In the genomic region with DNA sequence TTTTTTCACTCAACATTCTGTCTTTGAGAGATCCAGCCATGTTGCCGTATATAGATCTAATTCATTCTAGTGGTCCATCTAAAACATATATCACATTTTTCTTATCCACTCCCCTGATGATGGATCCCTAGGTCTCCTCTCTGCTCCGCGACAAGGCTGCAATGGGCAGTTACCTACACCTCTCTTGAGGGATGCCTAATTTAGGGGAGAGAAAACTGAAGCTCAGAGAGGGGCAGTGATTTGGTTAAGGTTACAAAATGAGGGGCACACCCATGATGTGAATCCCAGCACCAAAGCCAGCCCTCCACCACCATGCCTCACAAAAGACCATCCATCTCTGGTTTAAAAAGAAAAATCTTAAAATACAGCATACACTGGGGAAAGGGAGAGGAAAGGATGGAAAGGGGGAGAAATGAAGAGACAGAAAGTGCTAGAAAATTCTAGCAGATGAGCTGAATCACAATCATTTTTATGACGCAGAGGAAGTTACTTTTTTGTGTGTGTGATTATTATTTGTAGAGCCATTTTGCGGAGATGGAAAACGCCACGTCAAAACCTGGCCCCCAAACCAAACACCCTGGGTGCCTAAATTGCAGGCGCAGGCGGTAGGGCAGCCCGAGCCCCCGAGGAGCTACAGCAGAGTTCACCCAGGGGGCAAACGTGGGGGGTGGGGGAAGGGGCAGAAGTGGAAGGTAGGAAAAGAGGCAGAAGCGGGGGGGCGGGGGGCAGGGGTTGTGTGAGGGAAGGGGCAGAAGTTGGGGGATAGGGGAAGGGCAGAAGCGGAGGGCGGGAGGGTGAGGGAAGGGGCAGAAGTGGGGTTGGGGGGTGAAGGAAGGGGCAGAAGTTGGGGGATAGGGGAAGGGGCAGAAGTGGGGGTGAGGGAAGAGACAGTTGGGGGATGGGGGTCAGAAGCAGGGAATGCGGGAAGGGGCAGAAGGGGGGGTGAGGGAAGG, we compare ENCODE assay signal across 9 cellular contexts. TPM values are rescaled to one million over a fixed set of nuclear protein-coding genes. Genes with fewer than 3 reads are reported as not detected.
DNase-seq lines count a peak whose midpoint lies in the region; TF ChIP-seq lines count a peak whose summit lies in the region.
"Had no signal": no experiment of that assay in that cellular context is flagged by ENCODE, and none has a peak within 500 bp of the region (broad histone marks: within the 10 kb centered on the region; RNA-seq: fewer than 3 reads in every experiment).

No MANE protein-coding gene starts in this region.

- H3K4me1 ChIP-seq in PC-9 (replicated peaks; ENCODE audit: insufficient read depth) (no peaks in the 10 kb centered on the region), neural progenitor cell (peaks cover 6% of the 10 kb centered on the region)

- H3K27ac Mint-ChIP-seq in CD14-positive monocyte (peak overlapping the region in 6 of 7 donors; percentile 77 to 93 (median 84)), neural progenitor cell (peak overlapping the region; percentile 89)
- H3K27ac Mint-ChIP-seq in dendritic cell treated with granulocyte-macrophage colony-stimulating factor and Interleukin-4, amounts not matched to agents 40 ng/mL and 50 ng/mL, for 4 days, result peak overlapping the region; percentile 77

- H3K79me2 ChIP-seq in PC-9 (ENCODE audit: low read depth) (no peaks in the 10 kb centered on the region), neural progenitor cell (ENCODE audit: low read depth) (peaks cover 23% of the 10 kb centered on the region)

- H3F3A ChIP-seq in PC-9 (ENCODE audit: insufficient read depth, low read depth) (no peaks in the 10 kb centered on the region), neural progenitor cell (ENCODE audit: low read depth) (peaks cover 4% of the 10 kb centered on the region)

- H3K4me1 Mint-ChIP-seq in CD14-positive monocyte, result peaks cover 19% of the 10 kb centered on the region
- H3K4me1 Mint-ChIP-seq in dendritic cell treated with granulocyte-macrophage colony-stimulating factor and Interleukin-4, amounts not matched to agents 40 ng/mL and 50 ng/mL, for 4 days (ENCODE audit: low read depth), result peaks cover 13% of the 10 kb centered on the region
- H3K4me1 Mint-ChIP-seq in neural progenitor cell, result peaks cover 16% of the 10 kb centered on the region

- H3K27ac ChIP-seq in PC-9, result no peak overlapping the region
- no peak overlapping the region for H3K27ac ChIP-seq in neural progenitor cell

- H3K9me3 Mint-ChIP-seq in CD14-positive monocyte (peaks cover 0 to 9% (median 0%) of the 10 kb centered on the region in 7 donors), neural progenitor cell (peaks cover 11% of the 10 kb centered on the region)
- peaks cover 6% of the 10 kb centered on the region for H3K9me3 Mint-ChIP-seq in dendritic cell treated with granulocyte-macrophage colony-stimulating factor and Interleukin-4, amounts not matched to agents 40 ng/mL and 50 ng/mL, for 4 days

- no peaks in the 10 kb centered on the region for H3K9me2 ChIP-seq in PC-9 (ENCODE audit: insufficient read depth)

- H3K36me3 ChIP-seq in PC-9 (ENCODE audit: low read depth) (no peaks in the 10 kb centered on the region), neural progenitor cell (peaks cover 3% of the 10 kb centered on the region)

- CTCF ChIA-PET in PC-9 (lab: Charles Lee), result interaction anchor here (0.6 to 1.0 kb wide), 2 partner anchors 10 kb away, joined by 3 to 14 read pairs; no protein-coding TSS in a partner anchor

- H3K4me3 Mint-ChIP-seq in CD14-positive monocyte (peak overlapping the region; percentile 60 to 77), neural progenitor cell (peak overlapping the region; percentile 82)
- peak overlapping the region; percentile 72 for H3K4me3 Mint-ChIP-seq in dendritic cell treated with granulocyte-macrophage colony-stimulating factor and Interleukin-4, amounts not matched to agents 40 ng/mL and 50 ng/mL, for 4 days

- BruUV-seq in PC-9 (replicated peaks; lab: Mats Ljungman, UMichigan), result TSS peak; percentile 92

- DNase-seq in CD14-positive monocyte (ENCODE audit: low spot score) (no peak), PC-9 (no peak), neural progenitor cell (ENCODE audit: low spot score) (peak; percentile 23), NCI-H146 treated with DMSO at 0.1 percent for 48 hours (lab: John Stamatoyannopoulos, UW; ENCODE audit: unreplicated experiment) (no peak), DMS53 (lab: John Stamatoyannopoulos, UW) (no peak), MV-4-11 (lab: John Stamatoyannopoulos, UW) (no peak)
- no peak for DNase-seq in stimulated activated CD8-positive, alpha-beta memory T cell treated with anti-CD3 and anti-CD28 coated beads, Interleukin-4, amount 100 ng/mL, for 48 hours
- DNase-seq: MM.1S had no signal

- intact Hi-C loops in CD14-positive monocyte (cut with micrococcal nuclease) (no loop called here), PC-9 (cut with micrococcal nuclease; ENCODE audit: unreplicated experiment) (no loop called here)
- intact Hi-C loops in dendritic cell treated with granulocyte-macrophage colony-stimulating factor and Interleukin-4, amounts not matched to agents 40 ng/mL and 50 ng/mL, for 4 days (cut with micrococcal nuclease), result no loop called here

- H3K27me3 Mint-ChIP-seq in CD14-positive monocyte (ENCODE audit: low read depth in 3 of 3) (peaks cover 5 to 26% (median 21%) of the 10 kb centered on the region in 3 donors), neural progenitor cell (ENCODE audit: insufficient read depth, low read depth) (peaks cover 4% of the 10 kb centered on the region)
- H3K27me3 Mint-ChIP-seq in dendritic cell treated with granulocyte-macrophage colony-stimulating factor and Interleukin-4, amounts not matched to agents 40 ng/mL and 50 ng/mL, for 4 days, result peaks cover 11% of the 10 kb centered on the region

- H4K20me1 ChIP-seq in PC-9 (ENCODE audit: insufficient read depth) (no peaks in the 10 kb centered on the region), neural progenitor cell (ENCODE audit: low read depth) (peaks cover 28% of the 10 kb centered on the region)

- H3K36me3 Mint-ChIP-seq in CD14-positive monocyte, result peaks cover 0 to 16% of the 10 kb centered on the region in 2 donors
- H3K36me3 Mint-ChIP-seq in dendritic cell treated with granulocyte-macrophage colony-stimulating factor and Interleukin-4, amounts not matched to agents 40 ng/mL and 50 ng/mL, for 4 days (ENCODE audit: low read depth), result peaks cover 16% of the 10 kb centered on the region
- H3K36me3 Mint-ChIP-seq in neural progenitor cell, result peaks cover 10% of the 10 kb centered on the region

- no peaks in the 10 kb centered on the region for H3K27me3 ChIP-seq in PC-9 (ENCODE audit: insufficient read depth, low read depth)
- no peaks in the 10 kb centered on the region for H3K27me3 ChIP-seq in neural progenitor cell

- H2AFZ ChIP-seq in PC-9, result no peak overlapping the region
- H2AFZ ChIP-seq in neural progenitor cell (replicated peaks), result no peak overlapping the region

- POLR2A ChIA-PET in PC-9 (lab: Charles Lee; ENCODE audit: unreplicated experiment), result no interaction called here

- H3K9me3 ChIP-seq in PC-9 (ENCODE audit: insufficient read depth, low read depth) (no peaks in the 10 kb centered on the region), neural progenitor cell (ENCODE audit: low read depth) (no peaks in the 10 kb centered on the region)

- TF ChIP-seq CTCF in CD14-positive monocyte (IDR thresholded peaks at IDR 0.05) (no peak), PC-9 (conservative IDR thresholded peaks at IDR 0.05) (no peak), neural progenitor cell (IDR thresholded peaks at IDR 0.05) (no peak)

- H3K4me2 ChIP-seq in PC-9 (no peak overlapping the region; the same call in 1 of the 2 replicates), neural progenitor cell (peak overlapping the region; percentile 64)

- no peak overlapping the region for H3K9ac ChIP-seq in neural progenitor cell

- no peak overlapping the region for H3K4me3 ChIP-seq in PC-9
- H3K4me3 ChIP-seq in neural progenitor cell, result peak overlapping the region; percentile 38

RNA-seq across cellular contexts. Expression of a gene that starts 1.3 kb away (rescaled TPM):
- under 1 TPM; 0.33 to 0.40 TPM for polyA plus RNA-seq in CD14-positive monocyte
- 17.2 and 26.0 TPM in 2 replicates for total RNA-seq in PC-9 (2021)
- total RNA-seq in neural progenitor cell (ENCODE audit: low replicate concordance), result 35.5 and 37.1 TPM in 2 replicates

RNA-seq across cellular contexts. Expression of a gene that starts 13.0 kb away (rescaled TPM):
- under 1 TPM; 0.32 to 0.44 TPM for polyA plus RNA-seq in CD14-positive monocyte
- total RNA-seq in PC-9 (2021) (25.1 and 25.3 TPM in 2 replicates), neural progenitor cell (ENCODE audit: low replicate concordance) (19.0 and 30.9 TPM in 2 replicates)

RNA-seq across cellular contexts. Expression of a gene that starts 32.3 kb away (rescaled TPM):
- polyA plus RNA-seq in CD14-positive monocyte, result not detected
- total RNA-seq in PC-9 (2021) (5.1 and 7.0 TPM in 2 replicates), neural progenitor cell (ENCODE audit: low replicate concordance) (6.3 and 13.2 TPM in 2 replicates)
